Comparison of ENCODE assay signal across 10 cellular contexts in the genomic region with DNA sequence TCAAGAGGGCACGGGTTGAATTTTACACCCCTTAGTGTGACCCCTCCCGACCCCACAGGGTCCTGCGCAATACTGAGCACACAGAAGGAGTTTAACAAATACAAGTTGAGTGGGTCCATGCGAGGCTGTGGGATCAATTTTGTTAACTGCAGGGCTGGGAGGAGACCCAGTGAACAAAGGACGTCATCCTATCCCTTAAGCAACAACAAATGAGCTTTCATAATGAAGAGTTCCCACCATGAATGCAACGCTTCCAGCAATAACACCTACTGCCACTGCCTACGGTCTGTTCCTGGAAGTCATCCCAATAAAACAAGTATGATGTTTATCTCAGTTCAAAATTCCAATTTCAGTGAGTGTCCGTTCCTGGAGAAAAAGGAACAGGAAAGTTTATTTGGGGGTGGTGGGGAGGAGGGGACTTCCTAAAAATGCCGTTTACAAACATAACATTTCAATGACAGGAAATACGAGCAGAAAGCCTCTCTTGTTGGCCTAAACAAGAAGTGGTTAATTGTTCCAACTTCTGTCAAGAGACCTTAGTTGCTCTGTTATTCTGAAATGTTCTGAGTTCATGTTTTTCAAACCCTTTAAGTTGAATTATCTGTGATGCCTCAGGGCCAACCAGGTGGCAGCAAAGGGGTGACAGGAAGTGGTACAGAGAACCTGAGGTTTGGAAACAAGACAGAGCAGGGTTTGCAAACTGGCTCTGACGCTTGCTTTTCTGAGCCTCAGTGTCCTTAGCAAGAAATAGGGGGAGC.
DNase-seq lines count a peak whose midpoint lies in the region; ATAC-seq and TF ChIP-seq lines count a peak whose summit lies in the region.
"Had no signal": no experiment of that assay in that cellular context is flagged by ENCODE, and none has a peak within 500 bp of the region (broad histone marks: within the 10 kb centered on the region; RNA-seq: fewer than 3 reads in every experiment).

No MANE protein-coding gene starts in this region.

- peak overlapping the region in 1 of 2 donors; percentile 34 for H3K27ac ChIP-seq in thoracic aorta
- no peak overlapping the region for H3K27ac ChIP-seq in WERI-Rb-1
- H3K27ac ChIP-seq in thyroid gland: peak overlapping the region in 1 of 3 donors; percentile 46
- H3K27ac ChIP-seq: A549 had no signal

- TF ChIP-seq CTCF in fibroblast of mammary gland (conservative IDR thresholded peaks at IDR 0.05; ENCODE audit: control insufficient read depth, insufficient read depth, low read depth, low read length) (no peak), thoracic aorta (IDR thresholded peaks at IDR 0.05) (no peak), WERI-Rb-1 (IDR thresholded peaks at IDR 0.05; ENCODE audit: low read depth, low read length) (no peak), thyroid gland (IDR thresholded peaks at IDR 0.05) (no peak)

- no peak overlapping the region for H3K4me3 Mint-ChIP-seq in activated CD8-positive, alpha-beta memory T cell treated with anti-CD3 and anti-CD28 coated beads, Interleukin-2, amount 10 ng/mL, durations not matched to agents 7 days and 5 days
- no peak overlapping the region for H3K4me3 Mint-ChIP-seq in activated CD4-positive, alpha-beta memory T cell treated with anti-CD3 and anti-CD28 coated beads for 36 hours
- H3K4me3 Mint-ChIP-seq: dendritic cell treated with granulocyte-macrophage colony-stimulating factor and Interleukin-4, amounts not matched to agents 40 ng/mL and 50 ng/mL, for 4 days had no signal

- CTCF ChIA-PET in activated CD8-positive, alpha-beta memory T cell treated with anti-CD3 and anti-CD28 coated beads, Interleukin-2, amount 10 ng/mL, durations not matched to agents 7 days and 5 days (lab: Charles Lee): interaction anchor here (1.0 kb wide), 1 partner anchor 23 kb away, joined by 3 read pairs; no protein-coding TSS in a partner anchor
- CTCF ChIA-PET in activated CD4-positive, alpha-beta memory T cell treated with anti-CD3 and anti-CD28 coated beads for 36 hours (lab: Charles Lee): interaction anchor here (0.7 kb wide), 1 partner anchor 159 kb away, joined by 3 read pairs; no protein-coding TSS in a partner anchor

- ATAC-seq in activated CD8-positive, alpha-beta memory T cell treated with anti-CD3 and anti-CD28 coated beads, Interleukin-2, amount 10 ng/mL, durations not matched to agents 7 days and 5 days: peak; percentile 87
- ATAC-seq in thoracic aorta (ENCODE audit: insufficient number of reproducible peaks, low FRiP score, low read depth): peak; percentile 9
- ATAC-seq: A549 had no signal

- H3K4me1 ChIP-seq in thoracic aorta (ENCODE audit: control insufficient read depth in 1 of 2, low read depth in 2 of 2) (peaks cover 11 to 22% of the 10 kb centered on the region in 2 donors), thyroid gland (peaks cover 7 to 8% of the 10 kb centered on the region in 2 donors)
- H3K4me1 ChIP-seq: A549 had no signal

- H3K4me3 ChIP-seq in fibroblast of mammary gland (ENCODE audit: control insufficient read depth, low read depth, low read length): no peak overlapping the region
- peak overlapping the region; percentile 17 for H3K4me3 ChIP-seq in thoracic aorta
- no peak overlapping the region for H3K4me3 ChIP-seq in WERI-Rb-1 (ENCODE audit: low read depth, low read length)
- no peak overlapping the region for H3K4me3 ChIP-seq in thyroid gland (replicated peaks in 1 of 3)
- H3K4me3 ChIP-seq: A549 had no signal

- H3K9me3 Mint-ChIP-seq in activated CD8-positive, alpha-beta memory T cell treated with anti-CD3 and anti-CD28 coated beads, Interleukin-2, amount 10 ng/mL, durations not matched to agents 7 days and 5 days (ENCODE audit: low read depth): no peaks in the 10 kb centered on the region
- H3K9me3 Mint-ChIP-seq in activated CD4-positive, alpha-beta memory T cell treated with anti-CD3 and anti-CD28 coated beads for 36 hours: no peaks in the 10 kb centered on the region
- H3K9me3 Mint-ChIP-seq: dendritic cell treated with granulocyte-macrophage colony-stimulating factor and Interleukin-4, amounts not matched to agents 40 ng/mL and 50 ng/mL, for 4 days had no signal

- WGBS in thyroid gland, 2 donors: 67 to 74% methylated on average over 11 of the region's 11 CpGs

- DNase-seq in activated CD8-positive, alpha-beta memory T cell treated with anti-CD3 and anti-CD28 coated beads, Interleukin-2, amount 10 ng/mL, durations not matched to agents 7 days and 5 days: peak; percentile 76
- no peak for DNase-seq in activated CD8-positive, alpha-beta memory T cell treated with anti-CD3 and anti-CD28 coated beads for 24 hours
- DNase-seq in activated CD4-positive, alpha-beta memory T cell treated with anti-CD3 and anti-CD28 coated beads for 36 hours: peak; percentile 67
- DNase-seq in fibroblast of mammary gland (ENCODE audit: low read depth) (peak; percentile 43), thoracic aorta (ENCODE audit: low spot score) (no peak), WERI-Rb-1 (no peak), HCEC 1CT (no peak), thyroid gland (no peak)

- peaks cover 5% of the 10 kb centered on the region for H3K27me3 Mint-ChIP-seq in activated CD8-positive, alpha-beta memory T cell treated with anti-CD3 and anti-CD28 coated beads, Interleukin-2, amount 10 ng/mL, durations not matched to agents 7 days and 5 days
- no peaks in the 10 kb centered on the region for H3K27me3 Mint-ChIP-seq in activated CD4-positive, alpha-beta memory T cell treated with anti-CD3 and anti-CD28 coated beads for 36 hours

- H3K4me1 Mint-ChIP-seq in activated CD8-positive, alpha-beta memory T cell treated with anti-CD3 and anti-CD28 coated beads, Interleukin-2, amount 10 ng/mL, durations not matched to agents 7 days and 5 days: peaks cover 27% of the 10 kb centered on the region
- peaks cover 36% of the 10 kb centered on the region for H3K4me1 Mint-ChIP-seq in activated CD4-positive, alpha-beta memory T cell treated with anti-CD3 and anti-CD28 coated beads for 36 hours (ENCODE audit: low read depth)

- TF ChIP-seq POLR2A in thyroid gland (IDR thresholded peaks at IDR 0.05): no peak

- POLR2A ChIA-PET in activated CD4-positive, alpha-beta memory T cell treated with anti-CD3 and anti-CD28 coated beads for 36 hours (lab: Charles Lee): no interaction called here

- H3K9me3 ChIP-seq in thoracic aorta (no peaks in the 10 kb centered on the region), WERI-Rb-1 (ENCODE audit: severe bottlenecking) (no peaks in the 10 kb centered on the region), thyroid gland (no peaks in the 10 kb centered on the region)
- H3K9me3 ChIP-seq: A549 had no signal

- intact Hi-C loops in activated CD4-positive, alpha-beta memory T cell treated with anti-CD3 and anti-CD28 coated beads for 36 hours (cut with micrococcal nuclease): loop anchor here (5.0 kb wide), 1 partner anchor 81 kb away; the partner anchor contains the start of gene CDC37L1
- intact Hi-C loops in thyroid gland (cut with DNase I): no loop called here

- H3K36me3 ChIP-seq in thoracic aorta (no peaks in the 10 kb centered on the region), WERI-Rb-1 (no peaks in the 10 kb centered on the region; the same call in 1 of the 2 replicates), thyroid gland (no peaks in the 10 kb centered on the region)

- H3K27me3 ChIP-seq in thoracic aorta (replicated peaks; ENCODE audit: insufficient read depth): no peaks in the 10 kb centered on the region
- H3K27me3 ChIP-seq in WERI-Rb-1 (ENCODE audit: insufficient read depth, low read depth, severe bottlenecking): no peaks in the 10 kb centered on the region
- H3K27me3 ChIP-seq in thyroid gland: no peaks in the 10 kb centered on the region

- no peaks in the 10 kb centered on the region for H3K36me3 Mint-ChIP-seq in activated CD8-positive, alpha-beta memory T cell treated with anti-CD3 and anti-CD28 coated beads, Interleukin-2, amount 10 ng/mL, durations not matched to agents 7 days and 5 days
- no peaks in the 10 kb centered on the region for H3K36me3 Mint-ChIP-seq in activated CD4-positive, alpha-beta memory T cell treated with anti-CD3 and anti-CD28 coated beads for 36 hours

- peak overlapping the region; percentile 75 for H3K27ac Mint-ChIP-seq in activated CD8-positive, alpha-beta memory T cell treated with anti-CD3 and anti-CD28 coated beads, Interleukin-2, amount 10 ng/mL, durations not matched to agents 7 days and 5 days
- peak overlapping the region; percentile 72 for H3K27ac Mint-ChIP-seq in activated CD4-positive, alpha-beta memory T cell treated with anti-CD3 and anti-CD28 coated beads for 36 hours
- H3K27ac Mint-ChIP-seq: dendritic cell treated with granulocyte-macrophage colony-stimulating factor and Interleukin-4, amounts not matched to agents 40 ng/mL and 50 ng/mL, for 4 days had no signal

Comparison
In these comparisons a context has a peak if more than half of its experiments do, and no peak if none do; other contexts are left out.
1. DNase-seq: peak in activated CD8-positive, alpha-beta memory T cell treated with anti-CD3 and anti-CD28 coated beads, Interleukin-2, amount 10 ng/mL, durations not matched to agents 7 days and 5 days (single experiment), activated CD4-positive, alpha-beta memory T cell treated with anti-CD3 and anti-CD28 coated beads for 36 hours (single experiment) and fibroblast of mammary gland (single experiment); none in activated CD8-positive, alpha-beta memory T cell treated with anti-CD3 and anti-CD28 coated beads for 24 hours (single experiment), thoracic aorta (single experiment), WERI-Rb-1 (single experiment), HCEC 1CT (single experiment) and thyroid gland (0 of 2).